8 cellular contexts compared by ENCODE assay signal in genomic region chr1:19209990-19210771, GRCh38. TPM values are rescaled to one million over a fixed set of nuclear protein-coding genes. Genes with fewer than 3 reads are reported as not detected.
DNase-seq lines count a peak whose midpoint lies in the region; ATAC-seq and TF ChIP-seq lines count a peak whose summit lies in the region.

UBR4 (minus strand) TSS chr1:19210266; CDS start chr1:19210248, 18 bp downstream.

- H3K4me1 Mint-ChIP-seq in activated naive CD8-positive, alpha-beta T cell treated with anti-CD3 and anti-CD28 coated beads for 36 hours, result peaks cover 54% of the 10 kb centered on the region
- H3K4me1 Mint-ChIP-seq in glutamatergic neuron (ENCODE audit: low read depth, unreplicated experiment), result peaks cover 13% of the 10 kb centered on the region
- peaks cover 51% of the 10 kb centered on the region for H3K4me1 Mint-ChIP-seq in osteocyte (ENCODE audit: unreplicated experiment)

- H3K9me3 ChIP-seq in thymus (ENCODE audit: control insufficient read depth), result no peaks in the 10 kb centered on the region

- WGBS in thymus, result under 1% methylated on average over 80 of the region's 80 CpGs

- CTCF ChIA-PET in GM10248 (lab: Yijun Ruan, JAX), result interaction anchor here (1.0 to 1.9 kb wide), 6 partner anchors 10 to 441 kb away, joined by 3 to 6 read pairs (median 4); no protein-coding TSS in a partner anchor

- POLR2A ChIA-PET in GM10248 (lab: Yijun Ruan, JAX), result no interaction called here

- no peak for TF ChIP-seq CTCF in GM10248 (IDR thresholded peaks at IDR 0.05; ENCODE audit: control extremely low read depth, extremely low read depth, low read depth, missing control alignments)
- TF ChIP-seq CTCF in glutamatergic neuron (IDR thresholded peaks at IDR 0.05; ENCODE audit: partially characterized antibody, unreplicated experiment), result no peak
- no peak for TF ChIP-seq CTCF in osteocyte (IDR thresholded peaks at IDR 0.05)

- peak; percentile 86 for ATAC-seq in HG02623 (IDR thresholded peaks at IDR 0.05; ENCODE audit: unreplicated experiment)

- no peaks in the 10 kb centered on the region for H3K27me3 Mint-ChIP-seq in activated naive CD8-positive, alpha-beta T cell treated with anti-CD3 and anti-CD28 coated beads for 36 hours
- H3K27me3 Mint-ChIP-seq in glutamatergic neuron (ENCODE audit: unreplicated experiment), result no peaks in the 10 kb centered on the region
- H3K27me3 Mint-ChIP-seq in osteocyte (ENCODE audit: unreplicated experiment), result no peaks in the 10 kb centered on the region

- H3K27ac ChIP-seq in thymus (ENCODE audit: low read depth), result peak within 1 kb of the TSS; percentile 98

- H3K36me3 ChIP-seq in thymus (ENCODE audit: control insufficient read depth, insufficient read depth), result peaks cover 3% of the 10 kb centered on the region

- peak within 1 kb of the TSS; percentile 99 for H3K4me3 ChIP-seq in thymus (ENCODE audit: low read length)

- peaks cover 14% of the 10 kb centered on the region for H3K4me1 ChIP-seq in thymus (ENCODE audit: control insufficient read depth, insufficient read depth, low read length)

- peaks cover 56% of the 10 kb centered on the region for H3K36me3 Mint-ChIP-seq in activated naive CD8-positive, alpha-beta T cell treated with anti-CD3 and anti-CD28 coated beads for 36 hours
- H3K36me3 Mint-ChIP-seq in glutamatergic neuron (ENCODE audit: unreplicated experiment) (no peaks in the 10 kb centered on the region), osteocyte (ENCODE audit: unreplicated experiment) (peaks cover 5% of the 10 kb centered on the region)

- peak within 1 kb of the TSS; percentile 96 for H3K4me3 Mint-ChIP-seq in activated naive CD8-positive, alpha-beta T cell treated with anti-CD3 and anti-CD28 coated beads for 36 hours
- H3K4me3 Mint-ChIP-seq in glutamatergic neuron (ENCODE audit: unreplicated experiment) (peak within 1 kb of the TSS; percentile 91), osteocyte (ENCODE audit: unreplicated experiment) (peak within 1 kb of the TSS; percentile 98)

- DNase-seq in GM10248 (ENCODE audit: extremely low spot score), result peak; percentile 94
- DNase-seq in NCI-H1105 (lab: John Stamatoyannopoulos, UW), result peak; percentile 97
- peak; percentile 94 for DNase-seq in SKM-1 treated with dmso at 0.1 percent for 144 hours (lab: John Stamatoyannopoulos, UW; ENCODE audit: unreplicated experiment)
- DNase-seq in activated naive CD8-positive, alpha-beta T cell treated with anti-CD3 and anti-CD28 coated beads for 36 hours, result peak; percentile 99
- peak; percentile 97 for DNase-seq in glutamatergic neuron
- DNase-seq in osteocyte (ENCODE audit: extremely low spot score, unreplicated experiment), result peak; percentile 98

- H3K9me3 Mint-ChIP-seq in activated naive CD8-positive, alpha-beta T cell treated with anti-CD3 and anti-CD28 coated beads for 36 hours, result no peaks in the 10 kb centered on the region
- H3K9me3 Mint-ChIP-seq in glutamatergic neuron (ENCODE audit: unreplicated experiment) (no peaks in the 10 kb centered on the region), osteocyte (ENCODE audit: unreplicated experiment) (no peaks in the 10 kb centered on the region)

- no peaks in the 10 kb centered on the region for H3K27me3 ChIP-seq in thymus (ENCODE audit: control insufficient read depth, insufficient read depth)

- peak within 1 kb of the TSS; percentile 96 for H3K27ac Mint-ChIP-seq in activated naive CD8-positive, alpha-beta T cell treated with anti-CD3 and anti-CD28 coated beads for 36 hours
- H3K27ac Mint-ChIP-seq in glutamatergic neuron (ENCODE audit: unreplicated experiment), result peak within 1 kb of the TSS; percentile 92
- peak within 1 kb of the TSS; percentile 100 for H3K27ac Mint-ChIP-seq in osteocyte (ENCODE audit: unreplicated experiment)

RNA-seq across cellular contexts. Expression of gene UBR4, which starts in this region (rescaled TPM):
- 100 to 1,000 TPM; 109 to 110 TPM for total RNA-seq in activated naive CD8-positive, alpha-beta T cell treated with anti-CD3 and anti-CD28 coated beads for 36 hours
- total RNA-seq in glutamatergic neuron (ENCODE audit: unreplicated experiment) (176 TPM), osteocyte (161 and 175 TPM in 2 replicates)
- 165 TPM for polyA plus RNA-seq in thymus

Comparison
In these comparisons a context has a peak if more than half of its experiments do, and no peak if none do; other contexts are left out.
1. Peak in every context shown above with its lines: DNase-seq, ATAC-seq, H3K4me3 ChIP-seq and H3K27ac ChIP-seq.